ENCODE assay signal across 1 cellular context in genomic region chr2:190468814-190469569, GRCh38.
TF ChIP-seq lines count a peak whose summit lies in the region.

No MANE protein-coding gene starts in this region.

TF ChIP-seq in SK-N-SH, 30 proteins besides CTCF, POLR2A, EP300 and RAD21 (continued from another document):
- TF ChIP-seq ZBTB33 (IDR thresholded peaks at IDR 0.05; ENCODE audit: borderline replicate concordance, low read depth): peak; percentile 18; the same call in 1 of the 2 replicates
- peak; percentile 82 for TF ChIP-seq GATA2 (CRISPR knock-in tag; IDR thresholded peaks at IDR 0.05)
- TF ChIP-seq MXI1 (IDR thresholded peaks at IDR 0.05; ENCODE audit: low read depth, low read length): no peak
- no peak for TF ChIP-seq ELF1 (IDR thresholded peaks at IDR 0.05)
- TF ChIP-seq USF2 (IDR thresholded peaks at IDR 0.05; ENCODE audit: borderline replicate concordance, low read depth, low read length): no peak
- TF ChIP-seq YY1 (IDR thresholded peaks at IDR 0.05; ENCODE audit: low read depth): no peak; the same call in 1 of the 2 replicates
- TF ChIP-seq TAF1 (IDR thresholded peaks at IDR 0.05; ENCODE audit: borderline replicate concordance, low read depth, low read length): peak; percentile 34; the same call in 1 of the 2 replicates
- TF ChIP-seq MAX (IDR thresholded peaks at IDR 0.05; ENCODE audit: low read depth): peak; percentile 67; the same call in 1 of the 2 replicates
- TF ChIP-seq USF1 (IDR thresholded peaks at IDR 0.05; ENCODE audit: borderline replicate concordance, low read depth): no peak
- no peak for TF ChIP-seq RFX5 (IDR thresholded peaks at IDR 0.05; ENCODE audit: low read length)
- no peak for TF ChIP-seq GABPA (IDR thresholded peaks at IDR 0.05; ENCODE audit: low read depth)
- peak; percentile 60; the same call in 1 of the 2 replicates for TF ChIP-seq MEF2A (IDR thresholded peaks at IDR 0.05; ENCODE audit: borderline replicate concordance, low read depth)
- peak; percentile 74; the same call in 1 of the 2 replicates for TF ChIP-seq PBX3 (IDR thresholded peaks at IDR 0.05)
- TF ChIP-seq SIN3A (IDR thresholded peaks at IDR 0.05; ENCODE audit: borderline replicate concordance, low read depth, low read length): no peak
